12 cellular contexts compared by ENCODE assay signal in genomic region chr3:175940243-175940642, GRCh38.
DNase-seq lines count a peak whose midpoint lies in the region; ATAC-seq and TF ChIP-seq lines count a peak whose summit lies in the region.
"Had no signal": no experiment of that assay in that cellular context is flagged by ENCODE, and none has a peak within 500 bp of the region (broad histone marks: within the 10 kb centered on the region; RNA-seq: fewer than 3 reads in every experiment).

No MANE protein-coding gene starts in this region.

- CTCF ChIA-PET in Calu3 (lab: Charles Lee), result interaction anchor here (0.6 to 1.6 kb wide), 2 partner anchors 616 to 1078 kb away, joined by 5 to 6 read pairs; no protein-coding TSS in a partner anchor
- CTCF ChIA-PET in activated CD8-positive, alpha-beta memory T cell treated with anti-CD3 and anti-CD28 coated beads, Interleukin-2, amount 10 ng/mL, durations not matched to agents 7 days and 5 days (lab: Charles Lee), result no interaction called here

- intact Hi-C loops in Calu3 (cut with micrococcal nuclease; ENCODE audit: unreplicated experiment), result loop anchor here (2.0 to 10.0 kb wide), 3 partner anchors 517 to 1545 kb away; no protein-coding TSS in a partner anchor

- peak; percentile 4 for DNase-seq in Calu3
- peak; percentile 15 for DNase-seq in astrocyte of the spinal cord (ENCODE audit: low read depth, low spot score)
- peak; percentile 82 for DNase-seq in mesendoderm
- no peak for DNase-seq in NCI-H1436 treated with DMSO at 0.1 percent for 48 hours (lab: John Stamatoyannopoulos, UW)
- no peak for DNase-seq in stimulated activated CD8-positive, alpha-beta memory T cell treated with anti-CD3 and anti-CD28 coated beads, Interleukin-4, amount 100 ng/mL, for 48 hours
- DNase-seq in activated CD8-positive, alpha-beta memory T cell treated with anti-CD3 and anti-CD28 coated beads, Interleukin-2, amount 10 ng/mL, durations not matched to agents 7 days and 5 days, result no peak
- DNase-seq: activated gamma-delta T cell, NCI-H1092 treated with DMSO at 0.1 percent for 48 hours had no signal

- TF ChIP-seq CTCF in Calu3 (IDR thresholded peaks at IDR 0.05; ENCODE audit: unreplicated experiment) (no peak), astrocyte of the spinal cord (IDR thresholded peaks at IDR 0.05; ENCODE audit: low read depth, low read length) (no peak)

- H2BK120ac ChIP-seq in mesendoderm (ENCODE audit: low read depth, low read length), result no peak overlapping the region

- H3K27ac Mint-ChIP-seq in Calu3 (ENCODE audit: unreplicated experiment), result no peak overlapping the region
- no peak overlapping the region for H3K27ac Mint-ChIP-seq in stimulated activated memory B cell treated with anti-CD40 and anti-IgM and Interleukin-4, amounts not matched to agents 10 μg/mL and 1 μg/mL and 100 μg/mL, for 72 hours
- no peak overlapping the region for H3K27ac Mint-ChIP-seq in activated CD8-positive, alpha-beta memory T cell treated with anti-CD3 and anti-CD28 coated beads, Interleukin-2, amount 10 ng/mL, durations not matched to agents 7 days and 5 days

- H2BK15ac ChIP-seq in mesendoderm (replicated peaks; ENCODE audit: low read depth), result no peak overlapping the region

- no peak overlapping the region for H4K5ac ChIP-seq in mesendoderm (ENCODE audit: low read length)

- H3K9ac ChIP-seq in HUES6 (ENCODE audit: low read length) (peak overlapping the region; percentile 18), mesendoderm (ENCODE audit: low read length) (no peak overlapping the region)

- no peaks in the 10 kb centered on the region for H3K27me3 Mint-ChIP-seq in Calu3 (ENCODE audit: unreplicated experiment)
- H3K27me3 Mint-ChIP-seq in stimulated activated memory B cell treated with anti-CD40 and anti-IgM and Interleukin-4, amounts not matched to agents 10 μg/mL and 1 μg/mL and 100 μg/mL, for 72 hours, result no peaks in the 10 kb centered on the region
- H3K27me3 Mint-ChIP-seq in activated CD8-positive, alpha-beta memory T cell treated with anti-CD3 and anti-CD28 coated beads, Interleukin-2, amount 10 ng/mL, durations not matched to agents 7 days and 5 days, result no peaks in the 10 kb centered on the region

- no CpG with 5 or more reads among the region's 5 CpGs for WGBS in mesendoderm (ENCODE audit: extremely low coverage, insufficient coverage, low lambda C conversion rate)

- H2BK5ac ChIP-seq in mesendoderm (ENCODE audit: low read length), result peak overlapping the region; percentile 54

- H3K79me1 ChIP-seq in mesendoderm (ENCODE audit: low read length), result no peaks in the 10 kb centered on the region

- no peak overlapping the region for H3K4me3 Mint-ChIP-seq in Calu3 (ENCODE audit: low read depth, unreplicated experiment)
- H3K4me3 Mint-ChIP-seq in stimulated activated memory B cell treated with anti-CD40 and anti-IgM and Interleukin-4, amounts not matched to agents 10 μg/mL and 1 μg/mL and 100 μg/mL, for 72 hours, result no peak overlapping the region
- no peak overlapping the region for H3K4me3 Mint-ChIP-seq in activated CD8-positive, alpha-beta memory T cell treated with anti-CD3 and anti-CD28 coated beads, Interleukin-2, amount 10 ng/mL, durations not matched to agents 7 days and 5 days

- H3K23ac ChIP-seq in mesendoderm (ENCODE audit: low read length), result no peak overlapping the region

- peaks cover 46% of the 10 kb centered on the region for H3K9me3 ChIP-seq in HUES6 (ENCODE audit: control insufficient read depth, insufficient read depth, low read depth, low read length)

- H3K4me2 ChIP-seq in mesendoderm (ENCODE audit: low read length), result no peak overlapping the region

- peak overlapping the region; percentile 59 for H3K56ac ChIP-seq in mesendoderm (ENCODE audit: low read length)

- H3K4me1 Mint-ChIP-seq in Calu3 (ENCODE audit: low read depth, unreplicated experiment), result peaks cover 9% of the 10 kb centered on the region
- H3K4me1 Mint-ChIP-seq in stimulated activated memory B cell treated with anti-CD40 and anti-IgM and Interleukin-4, amounts not matched to agents 10 μg/mL and 1 μg/mL and 100 μg/mL, for 72 hours, result no peaks in the 10 kb centered on the region
- no peaks in the 10 kb centered on the region for H3K4me1 Mint-ChIP-seq in activated CD8-positive, alpha-beta memory T cell treated with anti-CD3 and anti-CD28 coated beads, Interleukin-2, amount 10 ng/mL, durations not matched to agents 7 days and 5 days

- in situ Hi-C loops in astrocyte of the spinal cord (cut with HindIII; ENCODE audit: low sequenced_read_pairs), result no loop called here

- no TSS peak for BruUV-seq in Calu3 (replicated peaks; lab: Mats Ljungman, UMichigan)

- ATAC-seq in stimulated activated memory B cell treated with anti-CD40 and anti-IgM and Interleukin-4, amounts not matched to agents 10 μg/mL and 1 μg/mL and 100 μg/mL, for 72 hours, result no peak
- no peak for ATAC-seq in activated CD8-positive, alpha-beta memory T cell treated with anti-CD3 and anti-CD28 coated beads, Interleukin-2, amount 10 ng/mL, durations not matched to agents 7 days and 5 days

- H4K8ac ChIP-seq in mesendoderm (ENCODE audit: low read depth, low read length), result peak overlapping the region; percentile 79

- peaks cover 12% of the 10 kb centered on the region for H3K9me3 Mint-ChIP-seq in Calu3 (ENCODE audit: low read depth, unreplicated experiment)
- peaks cover 14% of the 10 kb centered on the region for H3K9me3 Mint-ChIP-seq in stimulated activated memory B cell treated with anti-CD40 and anti-IgM and Interleukin-4, amounts not matched to agents 10 μg/mL and 1 μg/mL and 100 μg/mL, for 72 hours
- peaks cover 12% of the 10 kb centered on the region for H3K9me3 Mint-ChIP-seq in activated CD8-positive, alpha-beta memory T cell treated with anti-CD3 and anti-CD28 coated beads, Interleukin-2, amount 10 ng/mL, durations not matched to agents 7 days and 5 days (ENCODE audit: low read depth)

- H3K18ac ChIP-seq in mesendoderm (ENCODE audit: low read length), result peak overlapping the region; percentile 47

- no peak overlapping the region for H2AK5ac ChIP-seq in mesendoderm (ENCODE audit: low read length)

- H3K4me3 ChIP-seq in HUES6 (ENCODE audit: low read depth, low read length) (no peak overlapping the region), astrocyte of the spinal cord (ENCODE audit: low read depth, low read length) (no peak overlapping the region), mesendoderm (ENCODE audit: low read length) (no peak overlapping the region)
- H3K4me3 ChIP-seq: cardiac muscle cell, thoracic aorta had no signal

- no peak overlapping the region; the same call in 1 of the 2 replicates for H3K27ac ChIP-seq in HUES6 (ENCODE audit: low read depth, low read length)
- peak overlapping the region; percentile 53 for H3K27ac ChIP-seq in mesendoderm (ENCODE audit: low read depth, low read length)
- H3K27ac ChIP-seq: cardiac muscle cell, thoracic aorta had no signal

- peak overlapping the region; percentile 40 for H3K4ac ChIP-seq in mesendoderm (ENCODE audit: low read depth, low read length)

- H3K4me1 ChIP-seq in HUES6 (ENCODE audit: control insufficient read depth, insufficient read depth, low read length) (0 out of 2 replicates have a peak, but pooled peaks cover 3% of the 10 kb centered on the region), mesendoderm (ENCODE audit: control insufficient read depth, low read depth, low read length) (no peaks in the 10 kb centered on the region)

- no peaks in the 10 kb centered on the region for H3K36me3 Mint-ChIP-seq in Calu3 (ENCODE audit: insufficient read depth, unreplicated experiment)
- no peaks in the 10 kb centered on the region for H3K36me3 Mint-ChIP-seq in stimulated activated memory B cell treated with anti-CD40 and anti-IgM and Interleukin-4, amounts not matched to agents 10 μg/mL and 1 μg/mL and 100 μg/mL, for 72 hours
- H3K36me3 Mint-ChIP-seq in activated CD8-positive, alpha-beta memory T cell treated with anti-CD3 and anti-CD28 coated beads, Interleukin-2, amount 10 ng/mL, durations not matched to agents 7 days and 5 days, result no peaks in the 10 kb centered on the region

- no peaks in the 10 kb centered on the region for H3K79me2 ChIP-seq in mesendoderm (ENCODE audit: control insufficient read depth, insufficient read depth, low read length)

- H3K27me3 ChIP-seq in HUES6 (ENCODE audit: control insufficient read depth, insufficient read depth, low read length) (no peaks in the 10 kb centered on the region), mesendoderm (ENCODE audit: insufficient read depth, low read length, poor library complexity) (no peaks in the 10 kb centered on the region)
- H3K27me3 ChIP-seq: cardiac muscle cell had no signal

- H3K36me3 ChIP-seq in HUES6 (ENCODE audit: control insufficient read depth, insufficient read depth, low read length) (peaks cover 6% of the 10 kb centered on the region; the same call in 1 of the 2 replicates), mesendoderm (ENCODE audit: control insufficient read depth, insufficient read depth, low read length) (no peaks in the 10 kb centered on the region)
- H3K36me3 ChIP-seq: cardiac muscle cell, thoracic aorta had no signal

Comparison
In these comparisons a context has a peak if more than half of its experiments do, and no peak if none do; other contexts are left out.
1. DNase-seq: peak in Calu3 (single experiment), astrocyte of the spinal cord (single experiment) and mesendoderm (single experiment); none in NCI-H1436 treated with DMSO at 0.1 percent for 48 hours (single experiment), stimulated activated CD8-positive, alpha-beta memory T cell treated with anti-CD3 and anti-CD28 coated beads, Interleukin-4, amount 100 ng/mL, for 48 hours (single experiment) and activated CD8-positive, alpha-beta memory T cell treated with anti-CD3 and anti-CD28 coated beads, Interleukin-2, amount 10 ng/mL, durations not matched to agents 7 days and 5 days (single experiment).